9 cellular contexts compared by ENCODE assay signal in the genomic region with DNA sequence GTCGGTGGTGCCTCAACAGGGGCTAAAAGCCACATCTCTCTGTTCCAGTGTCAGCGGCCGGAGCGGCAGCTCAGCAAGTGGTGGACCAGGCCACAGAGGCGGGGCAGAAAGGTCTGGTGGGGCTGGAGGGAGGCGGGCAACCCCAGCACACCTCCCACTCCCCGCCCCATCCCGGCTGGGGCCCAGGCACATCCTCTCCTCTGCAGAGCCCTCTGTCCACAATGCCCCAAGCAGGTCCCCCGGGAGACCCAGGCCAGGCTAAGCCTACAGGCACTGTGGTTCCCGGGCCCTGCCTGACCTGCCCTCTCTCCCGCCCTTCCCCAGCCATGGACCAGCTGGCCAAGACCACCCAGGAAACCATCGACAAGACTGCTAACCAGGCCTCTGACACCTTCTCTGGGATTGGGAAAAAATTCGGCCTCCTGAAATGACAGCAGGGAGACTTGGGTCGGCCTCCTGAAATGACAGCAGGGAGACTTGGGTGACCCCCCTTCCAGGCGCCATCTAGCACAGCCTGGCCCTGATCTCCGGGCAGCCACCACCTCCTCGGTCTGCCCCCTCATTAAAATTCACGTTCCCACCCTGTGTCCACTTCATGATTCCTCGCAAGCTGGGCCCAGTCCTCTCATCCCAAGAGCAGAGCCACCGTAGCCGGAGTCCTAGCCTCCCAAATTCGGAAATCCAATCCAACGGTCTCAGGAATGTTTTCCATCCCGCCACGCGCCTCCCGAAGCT. TPM values are rescaled to one million over a fixed set of nuclear protein-coding genes. Genes with fewer than 3 reads are reported as not detected.
DNase-seq lines count a peak whose midpoint lies in the region; ATAC-seq and TF ChIP-seq lines count a peak whose summit lies in the region.
"Had no signal": no experiment of that assay in that cellular context is flagged by ENCODE, and none has a peak within 500 bp of the region (broad histone marks: within the 10 kb centered on the region; RNA-seq: fewer than 3 reads in every experiment).

No MANE protein-coding gene starts in this region.

- TF ChIP-seq POLR2A in lower leg skin (IDR thresholded peaks at IDR 0.05), result peak in 1 of 2 donors; percentile 47

- TF ChIP-seq CTCF in coronary artery (IDR thresholded peaks at IDR 0.05), result no peak
- no peak for TF ChIP-seq CTCF in lower leg skin (IDR thresholded peaks at IDR 0.05)

- H3K27ac ChIP-seq in coronary artery (peak overlapping the region; percentile 97 to 99), thymus (ENCODE audit: low read depth) (peak overlapping the region; percentile 85)

- 6 to 10% methylated on average over 23 to 26 of the region's 27 CpGs for WGBS in lower leg skin, 2 donors
- WGBS in thymus, result 68% methylated on average over 27 of the region's 27 CpGs

- peaks cover 7% of the 10 kb centered on the region for H3K27me3 ChIP-seq in NT2/D1 (ENCODE audit: insufficient read depth, insufficient read length)
- peaks cover 31% of the 10 kb centered on the region for H3K27me3 ChIP-seq in thymus (ENCODE audit: control insufficient read depth, insufficient read depth)

- ATAC-seq in SK-N-SH treated with all-trans-retinoic acid at 6 μM for 48 hours (no peak), GM18867 (IDR thresholded peaks at IDR 0.05; ENCODE audit: unreplicated experiment) (no peak)

- H3K4me1 ChIP-seq in NT2/D1 (ENCODE audit: insufficient read depth, insufficient read length) (peaks cover 18% of the 10 kb centered on the region), thymus (ENCODE audit: control insufficient read depth, insufficient read depth, low read length) (peaks cover 6% of the 10 kb centered on the region)

- DNase-seq in ELF-1 (ENCODE audit: low read depth, low spot score) (peak; percentile 79), NT2/D1 (ENCODE audit: low read depth, low spot score) (no peak), coronary artery (ENCODE audit: low spot score) (peak; percentile 95), lower leg skin (ENCODE audit: low spot score in 2 of 2) (peak; percentile 89 to 98), kidney glomerular epithelial cell (lab: John Stamatoyannopoulos, UW) (no peak)

- H3K36me3 ChIP-seq in NT2/D1 (ENCODE audit: insufficient read depth, insufficient read length, low read length), result no peaks in the 10 kb centered on the region
- H3K36me3 ChIP-seq in thymus (ENCODE audit: control insufficient read depth, insufficient read depth), result no peaks in the 10 kb centered on the region

- H3K9ac ChIP-seq in NT2/D1 (ENCODE audit: insufficient read length, low read depth), result peak overlapping the region; percentile 80

- H3K4me3 ChIP-seq in NT2/D1 (ENCODE audit: insufficient read length, low read depth), result peak overlapping the region; percentile 64
- H3K4me3 ChIP-seq in coronary artery, result peak overlapping the region; percentile 79
- peak overlapping the region; percentile 64 for H3K4me3 ChIP-seq in lower leg skin (ENCODE audit: low read depth, poor library complexity, severe bottlenecking)
- H3K4me3 ChIP-seq in thymus (ENCODE audit: low read length), result peak overlapping the region; percentile 69

- intact Hi-C loops in lower leg skin (cut with DNase I; ENCODE audit: low total_unique reads), result loop anchor here (5.0 kb wide), 1 partner anchor 122 kb away; a partner anchor contains a TSS

- H3K9me3 ChIP-seq in NT2/D1 (ENCODE audit: insufficient read depth, low read length) (no peaks in the 10 kb centered on the region), thymus (ENCODE audit: control insufficient read depth) (no peaks in the 10 kb centered on the region)

TF ChIP-seq in SK-N-SH treated with all-trans-retinoic acid at 6 μM for 48 hours, 23 proteins besides CTCF, POLR2A, EP300 and RAD21:
- no peak for TF ChIP-seq ZNF70 (CRISPR knock-in tag; IDR thresholded peaks at IDR 0.05)
- TF ChIP-seq ZC3H10 (CRISPR knock-in tag; IDR thresholded peaks at IDR 0.05), result no peak
- TF ChIP-seq CSDC2 (CRISPR knock-in tag; IDR thresholded peaks at IDR 0.05), result no peak
- TF ChIP-seq, protein P1, sequence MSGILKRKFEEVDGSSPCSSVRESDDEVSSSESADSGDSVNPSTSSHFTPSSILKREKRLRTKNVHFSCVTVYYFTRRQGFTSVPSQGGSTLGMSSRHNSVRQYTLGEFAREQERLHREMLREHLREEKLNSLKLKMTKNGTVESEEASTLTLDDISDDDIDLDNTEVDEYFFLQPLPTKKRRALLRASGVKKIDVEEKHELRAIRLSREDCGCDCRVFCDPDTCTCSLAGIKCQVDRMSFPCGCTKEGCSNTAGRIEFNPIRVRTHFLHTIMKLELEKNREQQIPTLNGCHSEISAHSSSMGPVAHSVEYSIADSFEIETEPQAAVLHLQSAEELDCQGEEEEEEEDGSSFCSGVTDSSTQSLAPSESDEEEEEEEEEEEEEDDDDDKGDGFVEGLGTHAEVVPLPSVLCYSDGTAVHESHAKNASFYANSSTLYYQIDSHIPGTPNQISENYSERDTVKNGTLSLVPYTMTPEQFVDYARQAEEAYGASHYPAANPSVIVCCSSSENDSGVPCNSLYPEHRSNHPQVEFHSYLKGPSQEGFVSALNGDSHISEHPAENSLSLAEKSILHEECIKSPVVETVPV (CRISPR knock-in tag; IDR thresholded peaks at IDR 0.05), result no peak
- TF ChIP-seq TOX (CRISPR knock-in tag; IDR thresholded peaks at IDR 0.05; ENCODE audit: borderline replicate concordance), result no peak
- TF ChIP-seq, protein P2, sequence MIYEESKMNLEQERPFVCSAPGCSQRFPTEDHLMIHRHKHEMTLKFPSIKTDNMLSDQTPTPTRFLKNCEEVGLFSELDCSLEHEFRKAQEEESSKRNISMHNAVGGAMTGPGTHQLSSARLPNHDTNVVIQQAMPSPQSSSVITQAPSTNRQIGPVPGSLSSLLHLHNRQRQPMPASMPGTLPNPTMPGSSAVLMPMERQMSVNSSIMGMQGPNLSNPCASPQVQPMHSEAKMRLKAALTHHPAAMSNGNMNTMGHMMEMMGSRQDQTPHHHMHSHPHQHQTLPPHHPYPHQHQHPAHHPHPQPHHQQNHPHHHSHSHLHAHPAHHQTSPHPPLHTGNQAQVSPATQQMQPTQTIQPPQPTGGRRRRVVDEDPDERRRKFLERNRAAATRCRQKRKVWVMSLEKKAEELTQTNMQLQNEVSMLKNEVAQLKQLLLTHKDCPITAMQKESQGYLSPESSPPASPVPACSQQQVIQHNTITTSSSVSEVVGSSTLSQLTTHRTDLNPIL (CRISPR knock-in tag; IDR thresholded peaks at IDR 0.05; ENCODE audit: low read depth), result no peak
- TF ChIP-seq ARNTL (CRISPR knock-in tag; IDR thresholded peaks at IDR 0.05; ENCODE audit: borderline replicate concordance, low read depth), result no peak
- no peak for TF ChIP-seq ZNF565 (CRISPR knock-in tag; conservative IDR thresholded peaks at IDR 0.05; ENCODE audit: low read depth)
- TF ChIP-seq RARB (CRISPR knock-in tag; IDR thresholded peaks at IDR 0.05), result no peak
- TF ChIP-seq SNAI2 (CRISPR knock-in tag; IDR thresholded peaks at IDR 0.05), result no peak
- no peak for TF ChIP-seq TCF4 (CRISPR knock-in tag; IDR thresholded peaks at IDR 0.05; ENCODE audit: borderline replicate concordance)
- TF ChIP-seq OSR1 (CRISPR knock-in tag; IDR thresholded peaks at IDR 0.05), result no peak
- no peak for TF ChIP-seq ZFP30 (CRISPR knock-in tag; IDR thresholded peaks at IDR 0.05)
- no peak for TF ChIP-seq ESRRG (CRISPR knock-in tag; IDR thresholded peaks at IDR 0.05)

RNA-seq across cellular contexts. Expression of a gene that starts 2.0 kb away (rescaled TPM):
- total RNA-seq in lower leg skin, result 100 to 1,000 TPM in 1 of 4 donors, 10 to 100 TPM in 3; 72.0 to 125 (median 80.4) TPM
- 196 TPM for polyA plus RNA-seq in thymus
- total RNA-seq: SK-MEL-5 had no signal

RNA-seq across cellular contexts. Expression of a gene that starts 11.9 kb away (rescaled TPM):
- 10 to 100 TPM; 26.5 to 62.9 (median 41.1) TPM for total RNA-seq in lower leg skin
- polyA plus RNA-seq in thymus, result 69.4 TPM
- total RNA-seq: SK-MEL-5 had no signal

RNA-seq across cellular contexts. Expression of a gene that starts 12.9 kb away (rescaled TPM):
- 10 to 100 TPM; 24.5 to 50.8 (median 40.2) TPM for total RNA-seq in lower leg skin
- polyA plus RNA-seq in thymus, result 9.3 TPM

RNA-seq across cellular contexts. Expression of a gene that starts 49.8 kb away (rescaled TPM):
- total RNA-seq in lower leg skin, result 100 to 1,000 TPM; 430 to 795 (median 736) TPM
- polyA plus RNA-seq in thymus, result 26.9 TPM
- total RNA-seq: SK-MEL-5 had no signal

Comparison
In these comparisons a context has a peak if more than half of its experiments do, and no peak if none do; other contexts are left out.
1. DNase-seq: peak in ELF-1 (single experiment), coronary artery (single experiment) and lower leg skin (2 of 2); none in NT2/D1 (single experiment) and kidney glomerular epithelial cell (single experiment).
2. Peak in every context shown above with its lines, with median percentiles within 50 percentile points of each other: H3K4me3 ChIP-seq.